In the genomic region with DNA sequence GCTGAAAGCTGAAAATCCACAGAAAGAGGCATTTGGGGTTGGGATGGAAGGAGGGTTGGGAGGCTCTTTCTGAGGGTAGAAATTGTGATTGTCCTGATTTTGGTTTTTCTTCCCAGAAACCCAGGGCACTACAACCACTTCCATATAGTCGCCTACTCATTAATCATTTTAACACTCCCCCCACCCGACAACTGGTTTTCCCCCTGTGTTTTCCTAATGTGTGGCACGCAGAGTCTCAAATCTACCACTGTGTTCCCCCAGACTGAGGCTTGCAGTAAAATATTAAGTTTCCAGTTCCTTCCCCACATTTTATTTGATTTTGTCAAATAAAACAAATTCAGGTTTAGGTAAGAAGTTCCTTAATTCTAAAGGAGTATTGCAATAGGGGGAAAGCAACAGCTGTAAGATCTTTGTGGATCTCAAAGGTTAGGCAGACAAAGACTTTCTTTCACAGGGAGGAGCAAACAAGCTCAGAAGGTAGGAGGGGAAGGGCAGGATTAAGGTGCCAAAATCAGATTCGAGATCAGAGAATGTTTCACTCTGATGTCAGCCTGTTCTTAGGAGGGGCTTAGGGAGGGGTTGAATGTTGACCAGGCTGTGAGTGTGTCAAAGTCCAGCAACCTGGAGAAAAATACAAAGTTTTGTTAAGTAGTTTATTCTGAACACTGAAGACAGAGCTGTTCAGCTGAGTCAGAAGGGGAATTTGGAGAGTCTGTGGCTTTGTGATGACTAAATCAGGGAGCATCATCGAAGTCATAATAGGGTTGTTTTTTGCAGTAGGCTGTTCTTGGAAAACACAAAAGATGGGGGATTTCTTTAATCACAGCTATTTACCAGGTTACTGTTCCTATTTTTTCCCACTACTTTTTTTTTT, we compare ENCODE assay signal across 8 cellular contexts. TPM values are rescaled to one million over a fixed set of nuclear protein-coding genes. Genes with fewer than 3 reads are reported as not detected.
A peak's percentile ranks its signal among the peaks of the same experiment; 100 is the strongest.
DNase-seq lines count a peak whose midpoint lies in the region; ATAC-seq and TF ChIP-seq lines count a peak whose summit lies in the region.

No MANE protein-coding gene starts in this region.

- H3K36me3 ChIP-seq in lower lobe of right lung (no peaks in the 10 kb centered on the region), upper lobe of left lung (peaks cover 0 to 6% (median 3%) of the 10 kb centered on the region in 4 donors)

- ATAC-seq in GM21786 (IDR thresholded peaks at IDR 0.05; ENCODE audit: unreplicated experiment) (peak; percentile 72), lower lobe of right lung (peak in 1 of 2 donors; percentile 8), upper lobe of left lung (ENCODE audit: low FRiP score in 2 of 2) (peak in 1 of 2 donors; percentile 59)
- ATAC-seq in activated naive CD8-positive, alpha-beta T cell treated with anti-CD3 and anti-CD28 coated beads, Interleukin-2, amount 10 ng/mL, durations not matched to agents 7 days and 5 days (ENCODE audit: low read depth) = peak; percentile 51

- H3K27me3 Mint-ChIP-seq in activated naive CD8-positive, alpha-beta T cell treated with anti-CD3 and anti-CD28 coated beads, Interleukin-2, amount 10 ng/mL, durations not matched to agents 7 days and 5 days = no peaks in the 10 kb centered on the region

- TF ChIP-seq CTCF in GM12865 (IDR thresholded peaks at IDR 0.05; ENCODE audit: insufficient read depth, low read depth, low read length, missing control alignments) = no peak
- no peak for TF ChIP-seq CTCF in lower lobe of right lung (IDR thresholded peaks at IDR 0.05)
- no peak for TF ChIP-seq CTCF in upper lobe of left lung (IDR thresholded peaks at IDR 0.05)

- DNase-seq in GM12865 (ENCODE audit: low read depth) = peak; percentile 91
- DNase-seq in Kasumi-1 (lab: John Stamatoyannopoulos, UW) = peak; percentile 31 to 38
- DNase-seq in activated naive CD8-positive, alpha-beta T cell treated with anti-CD3 and anti-CD28 coated beads, Interleukin-2, amount 10 ng/mL, durations not matched to agents 7 days and 5 days = no peak
- no peak for DNase-seq in lower lobe of right lung
- DNase-seq in upper lobe of left lung = no peak
- no peak for DNase-seq in NOMO-1 treated with dmso at 0.1 percent for 144 hours (lab: John Stamatoyannopoulos, UW; ENCODE audit: unreplicated experiment)
- DNase-seq in NCI-H1048 (lab: John Stamatoyannopoulos, UW) = no peak

- TF ChIP-seq EP300 in upper lobe of left lung (IDR thresholded peaks at IDR 0.05) = no peak

- peak overlapping the region; percentile 91 for H3K4me3 ChIP-seq in GM12865 (ENCODE audit: low read depth, low read length)
- no peak overlapping the region for H3K4me3 ChIP-seq in lower lobe of right lung
- H3K4me3 ChIP-seq in upper lobe of left lung = peak overlapping the region in 1 of 4 donors; percentile 9

- peaks cover 7% of the 10 kb centered on the region for H3K9me3 Mint-ChIP-seq in activated naive CD8-positive, alpha-beta T cell treated with anti-CD3 and anti-CD28 coated beads, Interleukin-2, amount 10 ng/mL, durations not matched to agents 7 days and 5 days

- intact Hi-C loops in lower lobe of right lung (cut with DNase I) = no loop called here

- H3K4me1 ChIP-seq in lower lobe of right lung (peaks cover 63% of the 10 kb centered on the region), upper lobe of left lung (peaks cover 48 to 76% (median 60%) of the 10 kb centered on the region in 4 donors)

- no peaks in the 10 kb centered on the region for H3K9me3 ChIP-seq in lower lobe of right lung
- no peaks in the 10 kb centered on the region for H3K9me3 ChIP-seq in upper lobe of left lung

- H3K36me3 Mint-ChIP-seq in activated naive CD8-positive, alpha-beta T cell treated with anti-CD3 and anti-CD28 coated beads, Interleukin-2, amount 10 ng/mL, durations not matched to agents 7 days and 5 days = peaks cover 72% of the 10 kb centered on the region

- 43% methylated on average over 5 of the region's 5 CpGs for WGBS in upper lobe of left lung, 2 donors

- no peak for TF ChIP-seq POLR2A in upper lobe of left lung (IDR thresholded peaks at IDR 0.05)

- H3K27me3 ChIP-seq in lower lobe of right lung (ENCODE audit: low read depth) = no peaks in the 10 kb centered on the region
- H3K27me3 ChIP-seq in upper lobe of left lung = no peaks in the 10 kb centered on the region

- POLR2A ChIA-PET in activated naive CD8-positive, alpha-beta T cell treated with anti-CD3 and anti-CD28 coated beads, Interleukin-2, amount 10 ng/mL, durations not matched to agents 7 days and 5 days (lab: Charles Lee) = interaction anchor here (0.7 to 2.3 kb wide), 3 partner anchors 8 to 163 kb away, joined by 3 to 7 read pairs (median 4); no protein-coding TSS in a partner anchor

- peaks cover 66% of the 10 kb centered on the region for H3K4me1 Mint-ChIP-seq in activated naive CD8-positive, alpha-beta T cell treated with anti-CD3 and anti-CD28 coated beads, Interleukin-2, amount 10 ng/mL, durations not matched to agents 7 days and 5 days

- peak overlapping the region; percentile 91 for H3K4me3 Mint-ChIP-seq in activated naive CD8-positive, alpha-beta T cell treated with anti-CD3 and anti-CD28 coated beads, Interleukin-2, amount 10 ng/mL, durations not matched to agents 7 days and 5 days

- H3K27ac ChIP-seq in lower lobe of right lung = peak overlapping the region; percentile 9
- peak overlapping the region; percentile 49 to 72 (median 68) for H3K27ac ChIP-seq in upper lobe of left lung

- peak overlapping the region; percentile 85 for H3K27ac Mint-ChIP-seq in activated naive CD8-positive, alpha-beta T cell treated with anti-CD3 and anti-CD28 coated beads, Interleukin-2, amount 10 ng/mL, durations not matched to agents 7 days and 5 days

RNA-seq across cellular contexts. Expression of gene ZNF267, which starts 3.6 kb away (rescaled TPM):
- total RNA-seq in activated naive CD8-positive, alpha-beta T cell treated with anti-CD3 and anti-CD28 coated beads, Interleukin-2, amount 10 ng/mL, durations not matched to agents 7 days and 5 days = 10 to 100 TPM; 60.9 to 62.6 TPM
- total RNA-seq in lower lobe of right lung (17.0 TPM), upper lobe of left lung (10 to 100 TPM in 5 of 6 donors, 1 to 10 TPM in 1; 7.5 to 38.8 (median 16.8) TPM)

Comparison
In these comparisons a context has a peak if more than half of its experiments do, and no peak if none do; other contexts are left out.
1. DNase-seq: peak in GM12865 (single experiment) and Kasumi-1 (2 of 2); none in activated naive CD8-positive, alpha-beta T cell treated with anti-CD3 and anti-CD28 coated beads, Interleukin-2, amount 10 ng/mL, durations not matched to agents 7 days and 5 days (single experiment), lower lobe of right lung (single experiment), upper lobe of left lung (0 of 2), NOMO-1 treated with dmso at 0.1 percent for 144 hours (single experiment) and NCI-H1048 (single experiment).